ENCODE assay signal across 1 cellular context in the genomic region with DNA sequence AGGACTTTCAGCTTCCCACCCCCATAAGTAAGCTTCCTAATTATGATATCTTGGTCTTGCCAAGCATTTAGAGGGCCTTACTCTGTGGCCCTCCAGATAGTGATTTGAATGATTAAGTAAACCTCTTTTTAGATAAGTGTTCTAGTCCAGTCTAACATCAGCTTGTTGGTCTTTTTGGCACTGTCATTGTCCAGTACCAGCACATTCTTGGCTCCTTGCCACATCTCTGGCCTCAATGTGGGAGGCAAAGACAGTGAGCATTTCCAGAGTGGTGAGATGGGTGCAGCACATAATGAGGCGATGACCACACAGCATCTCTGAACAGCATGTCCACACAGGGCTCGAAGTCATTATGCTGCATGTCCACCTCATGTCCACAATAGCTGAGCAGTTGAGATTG.
TF ChIP-seq lines count a peak whose summit lies in the region.

No MANE protein-coding gene starts in this region.

TF ChIP-seq in K562, 482 proteins besides CTCF, POLR2A, EP300 and RAD21 (continued from another document and continues in another):
- TF ChIP-seq, protein P1, sequence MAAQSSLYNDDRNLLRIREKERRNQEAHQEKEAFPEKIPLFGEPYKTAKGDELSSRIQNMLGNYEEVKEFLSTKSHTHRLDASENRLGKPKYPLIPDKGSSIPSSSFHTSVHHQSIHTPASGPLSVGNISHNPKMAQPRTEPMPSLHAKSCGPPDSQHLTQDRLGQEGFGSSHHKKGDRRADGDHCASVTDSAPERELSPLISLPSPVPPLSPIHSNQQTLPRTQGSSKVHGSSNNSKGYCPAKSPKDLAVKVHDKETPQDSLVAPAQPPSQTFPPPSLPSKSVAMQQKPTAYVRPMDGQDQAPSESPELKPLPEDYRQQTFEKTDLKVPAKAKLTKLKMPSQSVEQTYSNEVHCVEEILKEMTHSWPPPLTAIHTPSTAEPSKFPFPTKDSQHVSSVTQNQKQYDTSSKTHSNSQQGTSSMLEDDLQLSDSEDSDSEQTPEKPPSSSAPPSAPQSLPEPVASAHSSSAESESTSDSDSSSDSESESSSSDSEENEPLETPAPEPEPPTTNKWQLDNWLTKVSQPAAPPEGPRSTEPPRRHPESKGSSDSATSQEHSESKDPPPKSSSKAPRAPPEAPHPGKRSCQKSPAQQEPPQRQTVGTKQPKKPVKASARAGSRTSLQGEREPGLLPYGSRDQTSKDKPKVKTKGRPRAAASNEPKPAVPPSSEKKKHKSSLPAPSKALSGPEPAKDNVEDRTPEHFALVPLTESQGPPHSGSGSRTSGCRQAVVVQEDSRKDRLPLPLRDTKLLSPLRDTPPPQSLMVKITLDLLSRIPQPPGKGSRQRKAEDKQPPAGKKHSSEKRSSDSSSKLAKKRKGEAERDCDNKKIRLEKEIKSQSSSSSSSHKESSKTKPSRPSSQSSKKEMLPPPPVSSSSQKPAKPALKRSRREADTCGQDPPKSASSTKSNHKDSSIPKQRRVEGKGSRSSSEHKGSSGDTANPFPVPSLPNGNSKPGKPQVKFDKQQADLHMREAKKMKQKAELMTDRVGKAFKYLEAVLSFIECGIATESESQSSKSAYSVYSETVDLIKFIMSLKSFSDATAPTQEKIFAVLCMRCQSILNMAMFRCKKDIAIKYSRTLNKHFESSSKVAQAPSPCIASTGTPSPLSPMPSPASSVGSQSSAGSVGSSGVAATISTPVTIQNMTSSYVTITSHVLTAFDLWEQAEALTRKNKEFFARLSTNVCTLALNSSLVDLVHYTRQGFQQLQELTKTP (IDR thresholded peaks at IDR 0.05; ENCODE audit: low read depth in 1 of 2, partially characterized antibody in 2 of 2), result no peak
- no peak for TF ChIP-seq ZNF507 (tag; conservative IDR thresholded peaks at IDR 0.05)
- TF ChIP-seq, protein P2, sequence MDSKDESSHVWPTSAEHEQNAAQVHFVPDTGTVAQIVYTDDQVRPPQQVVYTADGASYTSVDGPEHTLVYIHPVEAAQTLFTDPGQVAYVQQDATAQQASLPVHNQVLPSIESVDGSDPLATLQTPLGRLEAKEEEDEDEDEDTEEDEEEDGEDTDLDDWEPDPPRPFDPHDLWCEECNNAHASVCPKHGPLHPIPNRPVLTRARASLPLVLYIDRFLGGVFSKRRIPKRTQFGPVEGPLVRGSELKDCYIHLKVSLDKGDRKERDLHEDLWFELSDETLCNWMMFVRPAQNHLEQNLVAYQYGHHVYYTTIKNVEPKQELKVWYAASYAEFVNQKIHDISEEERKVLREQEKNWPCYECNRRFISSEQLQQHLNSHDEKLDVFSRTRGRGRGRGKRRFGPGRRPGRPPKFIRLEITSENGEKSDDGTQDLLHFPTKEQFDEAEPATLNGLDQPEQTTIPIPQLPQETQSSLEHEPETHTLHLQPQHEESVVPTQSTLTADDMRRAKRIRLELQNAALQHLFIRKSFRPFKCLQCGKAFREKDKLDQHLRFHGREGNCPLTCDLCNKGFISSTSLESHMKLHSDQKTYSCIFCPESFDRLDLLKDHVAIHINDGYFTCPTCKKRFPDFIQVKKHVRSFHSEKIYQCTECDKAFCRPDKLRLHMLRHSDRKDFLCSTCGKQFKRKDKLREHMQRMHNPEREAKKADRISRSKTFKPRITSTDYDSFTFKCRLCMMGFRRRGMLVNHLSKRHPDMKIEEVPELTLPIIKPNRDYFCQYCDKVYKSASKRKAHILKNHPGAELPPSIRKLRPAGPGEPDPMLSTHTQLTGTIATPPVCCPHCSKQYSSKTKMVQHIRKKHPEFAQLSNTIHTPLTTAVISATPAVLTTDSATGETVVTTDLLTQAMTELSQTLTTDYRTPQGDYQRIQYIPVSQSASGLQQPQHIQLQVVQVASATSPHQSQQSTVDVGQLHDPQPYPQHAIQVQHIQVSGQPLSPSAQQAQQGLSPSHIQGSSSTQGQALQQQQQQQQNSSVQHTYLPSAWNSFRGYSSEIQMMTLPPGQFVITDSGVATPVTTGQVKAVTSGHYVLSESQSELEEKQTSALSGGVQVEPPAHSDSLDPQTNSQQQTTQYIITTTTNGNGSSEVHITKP (IDR thresholded peaks at IDR 0.05; ENCODE audit: partially characterized antibody), result peak; percentile 8
- TF ChIP-seq, protein P3, sequence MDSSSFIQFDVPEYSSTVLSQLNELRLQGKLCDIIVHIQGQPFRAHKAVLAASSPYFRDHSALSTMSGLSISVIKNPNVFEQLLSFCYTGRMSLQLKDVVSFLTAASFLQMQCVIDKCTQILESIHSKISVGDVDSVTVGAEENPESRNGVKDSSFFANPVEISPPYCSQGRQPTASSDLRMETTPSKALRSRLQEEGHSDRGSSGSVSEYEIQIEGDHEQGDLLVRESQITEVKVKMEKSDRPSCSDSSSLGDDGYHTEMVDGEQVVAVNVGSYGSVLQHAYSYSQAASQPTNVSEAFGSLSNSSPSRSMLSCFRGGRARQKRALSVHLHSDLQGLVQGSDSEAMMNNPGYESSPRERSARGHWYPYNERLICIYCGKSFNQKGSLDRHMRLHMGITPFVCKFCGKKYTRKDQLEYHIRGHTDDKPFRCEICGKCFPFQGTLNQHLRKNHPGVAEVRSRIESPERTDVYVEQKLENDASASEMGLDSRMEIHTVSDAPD (CRISPR knock-in tag; IDR thresholded peaks at IDR 0.05), result no peak
- TF ChIP-seq CCNT2 (IDR thresholded peaks at IDR 0.05; ENCODE audit: borderline replicate concordance, extremely low read depth, insufficient read length, low read depth, low read length), result no peak
- TF ChIP-seq MYC (IDR thresholded peaks at IDR 0.05; ENCODE audit: low read depth, low read length), result no peak
- no peak for TF ChIP-seq MYC (CRISPR knock-in tag; IDR thresholded peaks at IDR 0.05; ENCODE audit: borderline replicate concordance, low read depth)
- TF ChIP-seq NRF1 (conservative IDR thresholded peaks at IDR 0.05 in 1 of 2, IDR thresholded peaks at IDR 0.05 in 1 of 2), result no peak
- peak; percentile 85 for TF ChIP-seq NFE2 (IDR thresholded peaks at IDR 0.05; ENCODE audit: low read depth)
- TF ChIP-seq, protein P4, sequence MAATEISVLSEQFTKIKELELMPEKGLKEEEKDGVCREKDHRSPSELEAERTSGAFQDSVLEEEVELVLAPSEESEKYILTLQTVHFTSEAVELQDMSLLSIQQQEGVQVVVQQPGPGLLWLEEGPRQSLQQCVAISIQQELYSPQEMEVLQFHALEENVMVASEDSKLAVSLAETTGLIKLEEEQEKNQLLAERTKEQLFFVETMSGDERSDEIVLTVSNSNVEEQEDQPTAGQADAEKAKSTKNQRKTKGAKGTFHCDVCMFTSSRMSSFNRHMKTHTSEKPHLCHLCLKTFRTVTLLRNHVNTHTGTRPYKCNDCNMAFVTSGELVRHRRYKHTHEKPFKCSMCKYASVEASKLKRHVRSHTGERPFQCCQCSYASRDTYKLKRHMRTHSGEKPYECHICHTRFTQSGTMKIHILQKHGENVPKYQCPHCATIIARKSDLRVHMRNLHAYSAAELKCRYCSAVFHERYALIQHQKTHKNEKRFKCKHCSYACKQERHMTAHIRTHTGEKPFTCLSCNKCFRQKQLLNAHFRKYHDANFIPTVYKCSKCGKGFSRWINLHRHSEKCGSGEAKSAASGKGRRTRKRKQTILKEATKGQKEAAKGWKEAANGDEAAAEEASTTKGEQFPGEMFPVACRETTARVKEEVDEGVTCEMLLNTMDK (IDR thresholded peaks at IDR 0.05; ENCODE audit: borderline replicate concordance, insufficient read depth, low read depth, low read length, poor library complexity, severe bottlenecking), result no peak
- TF ChIP-seq, protein P5, sequence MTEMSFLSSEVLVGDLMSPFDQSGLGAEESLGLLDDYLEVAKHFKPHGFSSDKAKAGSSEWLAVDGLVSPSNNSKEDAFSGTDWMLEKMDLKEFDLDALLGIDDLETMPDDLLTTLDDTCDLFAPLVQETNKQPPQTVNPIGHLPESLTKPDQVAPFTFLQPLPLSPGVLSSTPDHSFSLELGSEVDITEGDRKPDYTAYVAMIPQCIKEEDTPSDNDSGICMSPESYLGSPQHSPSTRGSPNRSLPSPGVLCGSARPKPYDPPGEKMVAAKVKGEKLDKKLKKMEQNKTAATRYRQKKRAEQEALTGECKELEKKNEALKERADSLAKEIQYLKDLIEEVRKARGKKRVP (CRISPR knock-in tag; IDR thresholded peaks at IDR 0.05), result no peak
- TF ChIP-seq, protein P6, sequence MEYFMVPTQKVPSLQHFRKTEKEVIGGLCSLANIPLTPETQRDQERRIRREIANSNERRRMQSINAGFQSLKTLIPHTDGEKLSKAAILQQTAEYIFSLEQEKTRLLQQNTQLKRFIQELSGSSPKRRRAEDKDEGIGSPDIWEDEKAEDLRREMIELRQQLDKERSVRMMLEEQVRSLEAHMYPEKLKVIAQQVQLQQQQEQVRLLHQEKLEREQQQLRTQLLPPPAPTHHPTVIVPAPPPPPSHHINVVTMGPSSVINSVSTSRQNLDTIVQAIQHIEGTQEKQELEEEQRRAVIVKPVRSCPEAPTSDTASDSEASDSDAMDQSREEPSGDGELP (CRISPR knock-in tag; IDR thresholded peaks at IDR 0.05; ENCODE audit: borderline replicate concordance), result no peak
- no peak for TF ChIP-seq KDM2B (CRISPR knock-in tag; IDR thresholded peaks at IDR 0.05)
- TF ChIP-seq RBM34 (IDR thresholded peaks at IDR 0.05; ENCODE audit: borderline replicate concordance, insufficient read depth, low read length), result no peak
- peak in 1 of 2 experiments; percentile 64; a peak in 1 of 4 replicates for TF ChIP-seq TRIM24 (IDR thresholded peaks at IDR 0.05)
- no peak for TF ChIP-seq ZNF707 (CRISPR knock-in tag; conservative IDR thresholded peaks at IDR 0.05)
- TF ChIP-seq, protein P7, sequence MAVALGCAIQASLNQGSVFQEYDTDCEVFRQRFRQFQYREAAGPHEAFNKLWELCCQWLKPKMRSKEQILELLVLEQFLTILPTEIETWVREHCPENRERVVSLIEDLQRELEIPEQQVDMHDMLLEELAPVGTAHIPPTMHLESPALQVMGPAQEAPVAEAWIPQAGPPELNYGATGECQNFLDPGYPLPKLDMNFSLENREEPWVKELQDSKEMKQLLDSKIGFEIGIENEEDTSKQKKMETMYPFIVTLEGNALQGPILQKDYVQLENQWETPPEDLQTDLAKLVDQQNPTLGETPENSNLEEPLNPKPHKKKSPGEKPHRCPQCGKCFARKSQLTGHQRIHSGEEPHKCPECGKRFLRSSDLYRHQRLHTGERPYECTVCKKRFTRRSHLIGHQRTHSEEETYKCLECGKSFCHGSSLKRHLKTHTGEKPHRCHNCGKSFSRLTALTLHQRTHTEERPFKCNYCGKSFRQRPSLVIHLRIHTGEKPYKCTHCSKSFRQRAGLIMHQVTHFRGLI (CRISPR knock-in tag; IDR thresholded peaks at IDR 0.05), result no peak
- no peak for TF ChIP-seq BMI1 (IDR thresholded peaks at IDR 0.05; ENCODE audit: low read length)
- no peak for TF ChIP-seq RBM25 (IDR thresholded peaks at IDR 0.05; ENCODE audit: low read depth, low read length, severe bottlenecking)
- TF ChIP-seq ZNF699 (CRISPR knock-in tag; IDR thresholded peaks at IDR 0.05; ENCODE audit: insufficient replicate concordance), result no peak
- TF ChIP-seq CEBPG (CRISPR knock-in tag; IDR thresholded peaks at IDR 0.05), result no peak
- TF ChIP-seq CEBPG (tag; conservative IDR thresholded peaks at IDR 0.05 in 1 of 2, IDR thresholded peaks at IDR 0.05 in 1 of 2), result no peak
- no peak for TF ChIP-seq ADNP (tag; IDR thresholded peaks at IDR 0.05)
- TF ChIP-seq, protein P8, sequence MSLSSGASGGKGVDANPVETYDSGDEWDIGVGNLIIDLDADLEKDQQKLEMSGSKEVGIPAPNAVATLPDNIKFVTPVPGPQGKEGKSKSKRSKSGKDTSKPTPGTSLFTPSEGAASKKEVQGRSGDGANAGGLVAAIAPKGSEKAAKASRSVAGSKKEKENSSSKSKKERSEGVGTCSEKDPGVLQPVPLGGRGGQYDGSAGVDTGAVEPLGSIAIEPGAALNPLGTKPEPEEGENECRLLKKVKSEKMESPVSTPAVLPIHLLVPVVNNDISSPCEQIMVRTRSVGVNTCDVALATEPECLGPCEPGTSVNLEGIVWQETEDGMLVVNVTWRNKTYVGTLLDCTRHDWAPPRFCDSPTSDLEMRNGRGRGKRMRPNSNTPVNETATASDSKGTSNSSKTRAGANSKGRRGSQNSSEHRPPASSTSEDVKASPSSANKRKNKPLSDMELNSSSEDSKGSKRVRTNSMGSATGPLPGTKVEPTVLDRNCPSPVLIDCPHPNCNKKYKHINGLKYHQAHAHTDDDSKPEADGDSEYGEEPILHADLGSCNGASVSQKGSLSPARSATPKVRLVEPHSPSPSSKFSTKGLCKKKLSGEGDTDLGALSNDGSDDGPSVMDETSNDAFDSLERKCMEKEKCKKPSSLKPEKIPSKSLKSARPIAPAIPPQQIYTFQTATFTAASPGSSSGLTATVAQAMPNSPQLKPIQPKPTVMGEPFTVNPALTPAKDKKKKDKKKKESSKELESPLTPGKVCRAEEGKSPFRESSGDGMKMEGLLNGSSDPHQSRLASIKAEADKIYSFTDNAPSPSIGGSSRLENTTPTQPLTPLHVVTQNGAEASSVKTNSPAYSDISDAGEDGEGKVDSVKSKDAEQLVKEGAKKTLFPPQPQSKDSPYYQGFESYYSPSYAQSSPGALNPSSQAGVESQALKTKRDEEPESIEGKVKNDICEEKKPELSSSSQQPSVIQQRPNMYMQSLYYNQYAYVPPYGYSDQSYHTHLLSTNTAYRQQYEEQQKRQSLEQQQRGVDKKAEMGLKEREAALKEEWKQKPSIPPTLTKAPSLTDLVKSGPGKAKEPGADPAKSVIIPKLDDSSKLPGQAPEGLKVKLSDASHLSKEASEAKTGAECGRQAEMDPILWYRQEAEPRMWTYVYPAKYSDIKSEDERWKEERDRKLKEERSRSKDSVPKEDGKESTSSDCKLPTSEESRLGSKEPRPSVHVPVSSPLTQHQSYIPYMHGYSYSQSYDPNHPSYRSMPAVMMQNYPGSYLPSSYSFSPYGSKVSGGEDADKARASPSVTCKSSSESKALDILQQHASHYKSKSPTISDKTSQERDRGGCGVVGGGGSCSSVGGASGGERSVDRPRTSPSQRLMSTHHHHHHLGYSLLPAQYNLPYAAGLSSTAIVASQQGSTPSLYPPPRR (CRISPR knock-in tag; IDR thresholded peaks at IDR 0.05; ENCODE audit: borderline replicate concordance), result no peak
- TF ChIP-seq, protein P9, sequence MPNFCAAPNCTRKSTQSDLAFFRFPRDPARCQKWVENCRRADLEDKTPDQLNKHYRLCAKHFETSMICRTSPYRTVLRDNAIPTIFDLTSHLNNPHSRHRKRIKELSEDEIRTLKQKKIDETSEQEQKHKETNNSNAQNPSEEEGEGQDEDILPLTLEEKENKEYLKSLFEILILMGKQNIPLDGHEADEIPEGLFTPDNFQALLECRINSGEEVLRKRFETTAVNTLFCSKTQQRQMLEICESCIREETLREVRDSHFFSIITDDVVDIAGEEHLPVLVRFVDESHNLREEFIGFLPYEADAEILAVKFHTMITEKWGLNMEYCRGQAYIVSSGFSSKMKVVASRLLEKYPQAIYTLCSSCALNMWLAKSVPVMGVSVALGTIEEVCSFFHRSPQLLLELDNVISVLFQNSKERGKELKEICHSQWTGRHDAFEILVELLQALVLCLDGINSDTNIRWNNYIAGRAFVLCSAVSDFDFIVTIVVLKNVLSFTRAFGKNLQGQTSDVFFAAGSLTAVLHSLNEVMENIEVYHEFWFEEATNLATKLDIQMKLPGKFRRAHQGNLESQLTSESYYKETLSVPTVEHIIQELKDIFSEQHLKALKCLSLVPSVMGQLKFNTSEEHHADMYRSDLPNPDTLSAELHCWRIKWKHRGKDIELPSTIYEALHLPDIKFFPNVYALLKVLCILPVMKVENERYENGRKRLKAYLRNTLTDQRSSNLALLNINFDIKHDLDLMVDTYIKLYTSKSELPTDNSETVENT (CRISPR knock-in tag; IDR thresholded peaks at IDR 0.05), result no peak
